In the genomic region with DNA sequence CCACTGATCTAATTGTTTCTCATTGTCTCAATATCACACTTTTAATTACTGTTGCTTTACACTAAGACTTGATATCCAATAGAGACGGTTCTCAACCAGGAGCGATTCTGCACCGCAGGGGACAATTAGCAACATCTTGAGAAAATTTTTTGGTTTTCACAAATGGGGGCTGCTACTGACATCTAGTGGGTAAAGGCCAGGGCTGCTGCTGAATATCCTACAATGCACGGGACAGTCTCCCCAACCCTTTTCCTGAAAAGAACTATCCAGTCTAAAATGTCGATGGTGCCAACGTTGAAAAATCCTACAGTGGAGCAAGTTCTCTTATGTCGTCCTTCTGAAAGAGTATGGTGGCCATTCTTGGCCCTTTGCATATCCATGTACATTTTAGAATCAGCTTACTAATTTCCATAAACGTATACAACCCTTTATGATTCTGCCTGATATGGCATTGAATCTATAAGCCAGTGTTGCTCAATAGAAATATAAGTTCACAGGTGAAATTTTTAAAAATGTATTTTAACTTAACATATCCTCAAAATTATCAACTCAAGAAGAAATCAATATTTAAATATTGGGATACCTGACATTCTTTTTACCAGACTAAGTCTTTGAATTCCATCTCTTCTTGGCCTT, we compare ENCODE assay signal across 8 cellular contexts.
DNase-seq lines count a peak whose midpoint lies in the region; ATAC-seq, FAIRE-seq and TF ChIP-seq lines count a peak whose summit lies in the region.
"Not testable (repeated sequence)": the region's sequence is repeated elsewhere in the genome, so short reads cannot be mapped to it uniquely, and the experiment has no call there.

No MANE protein-coding gene starts in this region.

- H3K4me3 Mint-ChIP-seq in endodermal cell, neural crest cell: not testable (repeated sequence)

- POLR2A ChIA-PET in A549 (lab: Yijun Ruan, JAX); HEK293 (lab: Yijun Ruan, JAX): not testable (repeated sequence)

- not testable (repeated sequence) for H3K27ac ChIP-seq in A549; HEK293 (ENCODE audit: extremely low read depth, low read depth, low read length); endodermal cell (ENCODE audit: low read depth, low read length); left ventricle myocardium inferior (replicated peaks)

- not testable (repeated sequence) for H3K4me1 ChIP-seq in A549; HEK293 (ENCODE audit: control insufficient read depth, insufficient read depth, low read length); endodermal cell (ENCODE audit: control insufficient read depth, insufficient read depth, low read length); left ventricle myocardium inferior

- peak; percentile 32 for FAIRE-seq in A549 (lab: Jason Lieb, UNC)

- CTCF ChIA-PET in A549 (lab: Yijun Ruan, JAX) = interaction anchor here (0.8 kb wide), 1 partner anchor 876 kb away, joined by 3 read pairs; no protein-coding TSS in a partner anchor
- CTCF ChIA-PET in HEK293 (lab: Yijun Ruan, JAX) = not testable (repeated sequence)

- peak in 1 of 2 experiments; percentile 33 for TF ChIP-seq RAD21 in A549 (conservative IDR thresholded peaks at IDR 0.05 in 1 of 2, IDR thresholded peaks at IDR 0.05 in 1 of 2)

- peak; percentile 80 to 86 for ATAC-seq in A549

- H3K9ac ChIP-seq in endodermal cell (ENCODE audit: extremely low read depth, low read length, poor library complexity, severe bottlenecking) = not testable (repeated sequence)

- H3K4me3 ChIP-seq in A549; GM12864 (ENCODE audit: low read depth, low read length); HEK293 (ENCODE audit: low read depth, low read length); WI38 (ENCODE audit: low read depth, low read length); endodermal cell (ENCODE audit: low read length); left ventricle myocardium inferior: not testable (repeated sequence)

- not testable (repeated sequence) for H3K9me3 Mint-ChIP-seq in endodermal cell, neural crest cell

- DNase-seq in A549 (ENCODE audit: low read depth in 1 of 2, low spot score in 1 of 2); GM12864 (ENCODE audit: low read depth); endodermal cell; left ventricle myocardium inferior; neural crest cell (ENCODE audit: low read depth, low spot score): not testable (repeated sequence)
- peak; percentile 5 for DNase-seq in NCI-H82 (lab: John Stamatoyannopoulos, UW)

- H3K9me3 ChIP-seq in A549; HEK293 (ENCODE audit: control insufficient read depth, insufficient read depth, low read depth, low read length); endodermal cell (ENCODE audit: control insufficient read depth, low read length); left ventricle myocardium inferior (replicated peaks): not testable (repeated sequence)

- not testable (repeated sequence) for TF ChIP-seq EP300 in A549 (IDR thresholded peaks at IDR 0.05)

- WGBS in A549 (ENCODE audit: missing lambda C conversion rate) = 33% methylated on average over 8 of the region's 8 CpGs
- 34 to 39% methylated on average over 4 to 5 of the region's 8 CpGs for WGBS in endodermal cell (ENCODE audit: insufficient coverage in 1 of 2, insufficient read length in 1 of 2), 2 experiments

- H3K4me2 ChIP-seq in A549 = not testable (repeated sequence)

- not testable (repeated sequence) for H3K4me1 Mint-ChIP-seq in endodermal cell, neural crest cell

- not testable (repeated sequence) for TF ChIP-seq CTCF in A549 (IDR thresholded peaks at IDR 0.05); HEK293 (tag by site-specific recombination; IDR thresholded peaks at IDR 0.05)
- TF ChIP-seq CTCF in GM12864 (IDR thresholded peaks at IDR 0.05; ENCODE audit: low read depth, low read length, missing control alignments) (peak; percentile 14), WI38 (IDR thresholded peaks at IDR 0.05; ENCODE audit: low read depth, low read length) (peak; percentile 33; the same call in 1 of the 2 replicates), endodermal cell (conservative IDR thresholded peaks at IDR 0.05) (peak; percentile 68), left ventricle myocardium inferior (IDR thresholded peaks at IDR 0.05; ENCODE audit: borderline replicate concordance) (peak; percentile 54), neural crest cell (conservative IDR thresholded peaks at IDR 0.05) (peak; percentile 60)

- intact Hi-C loops in left ventricle myocardium inferior (cut with micrococcal nuclease) = not testable (repeated sequence)

- H3K27ac Mint-ChIP-seq in endodermal cell; neural crest cell (ENCODE audit: unreplicated experiment): not testable (repeated sequence)

- H3K36me3 ChIP-seq in HEK293 (ENCODE audit: control insufficient read depth in 2 of 2, insufficient read depth in 1 of 2, low read length in 2 of 2); endodermal cell (ENCODE audit: control insufficient read depth, insufficient read depth, low read length); left ventricle myocardium inferior: not testable (repeated sequence)

- H3K27me3 Mint-ChIP-seq in endodermal cell (ENCODE audit: insufficient read depth); neural crest cell (ENCODE audit: low read depth): not testable (repeated sequence)

- H3K27me3 ChIP-seq in endodermal cell (ENCODE audit: control insufficient read depth, insufficient read depth, low read length, poor library complexity, severe bottlenecking); left ventricle myocardium inferior (ENCODE audit: low read depth): not testable (repeated sequence)

- TF ChIP-seq POLR2A in A549 (IDR thresholded peaks at IDR 0.05; ENCODE audit: low read length) = not testable (repeated sequence)

- H3K36me3 Mint-ChIP-seq in endodermal cell (ENCODE audit: low read depth); neural crest cell (ENCODE audit: low read depth): not testable (repeated sequence)

TF ChIP-seq in HEK293, 187 proteins besides CTCF, POLR2A, EP300 and RAD21:
- 0 out of 2 replicates have a peak, but pooled peaks have one; percentile 8 for TF ChIP-seq ZNF654 (tag by site-specific recombination; IDR thresholded peaks at IDR 0.05; ENCODE audit: low read depth)
